30 cellular contexts compared by ENCODE assay signal in genomic region chr2:227826563-227826962, GRCh38. TPM values are rescaled to one million over a fixed set of nuclear protein-coding genes. Genes with fewer than 3 reads are reported as not detected.
A peak's percentile ranks its signal among the peaks of the same experiment; 100 is the strongest.
DNase-seq lines count a peak whose midpoint lies in the region; ATAC-seq, FAIRE-seq and TF ChIP-seq lines count a peak whose summit lies in the region.
"Had no signal": no experiment of that assay in that cellular context is flagged by ENCODE, and none has a peak within 500 bp of the region (broad histone marks: within the 10 kb centered on the region; RNA-seq: fewer than 3 reads in every experiment).

No MANE protein-coding gene starts in this region.

- no peak overlapping the region for H3K4me2 ChIP-seq in astrocyte (ENCODE audit: low read length)

- H3K4me1 Mint-ChIP-seq in activated CD4-positive, alpha-beta T cell treated with anti-CD3 and anti-CD28 coated beads, Interleukin-2, amount 10 ng/mL, durations not matched to agents 7 days and 5 days, result no peaks in the 10 kb centered on the region
- H3K4me1 Mint-ChIP-seq in HFFc6 (ENCODE audit: low read depth), result peaks cover 13% of the 10 kb centered on the region
- peaks cover 10% of the 10 kb centered on the region for H3K4me1 Mint-ChIP-seq in astrocyte (ENCODE audit: low read depth, unreplicated experiment)

- H3K27ac ChIP-seq in astrocyte (ENCODE audit: low read depth, low read length), result no peak overlapping the region
- H3K27ac ChIP-seq: left lung, right lobe of liver, spleen, thyroid gland, vagina had no signal

- H3K9ac ChIP-seq in astrocyte (ENCODE audit: low read length), result no peak overlapping the region

- no peaks in the 10 kb centered on the region for H3K9me3 ChIP-seq in astrocyte (ENCODE audit: insufficient read depth, low read depth, low read length)
- H3K9me3 ChIP-seq: left lung, Peyer's patch, right lobe of liver, spleen, thyroid gland, vagina had no signal

- H3K4me3 ChIP-seq in astrocyte (ENCODE audit: insufficient read depth, low read depth, low read length), result no peak overlapping the region
- H3K4me3 ChIP-seq: left lung, Peyer's patch, right lobe of liver, spleen, thyroid gland, vagina had no signal

- H3K36me3 Mint-ChIP-seq in activated CD4-positive, alpha-beta T cell treated with anti-CD3 and anti-CD28 coated beads, Interleukin-2, amount 10 ng/mL, durations not matched to agents 7 days and 5 days (ENCODE audit: low read depth), result no peaks in the 10 kb centered on the region
- H3K36me3 Mint-ChIP-seq in HFFc6 (ENCODE audit: low read depth), result no peaks in the 10 kb centered on the region
- H3K36me3 Mint-ChIP-seq in astrocyte (ENCODE audit: low read depth, unreplicated experiment), result no peaks in the 10 kb centered on the region
- H3K36me3 Mint-ChIP-seq: activated naive CD4-positive, alpha-beta T cell treated with anti-CD3 and anti-CD28 coated beads, Interleukin-2, amount 50 U/mL, for 72 hours; WTC11 had no signal

- no peak for FAIRE-seq in astrocyte (lab: Jason Lieb, UNC)
- FAIRE-seq: endothelial cell of umbilical vein had no signal

- H3K27ac Mint-ChIP-seq in activated CD4-positive, alpha-beta T cell treated with anti-CD3 and anti-CD28 coated beads, Interleukin-2, amount 10 ng/mL, durations not matched to agents 7 days and 5 days, result peak overlapping the region; percentile 7
- H3K27ac Mint-ChIP-seq in HFFc6, result no peak overlapping the region; the same call in 1 of the 2 replicates
- H3K27ac Mint-ChIP-seq in astrocyte (ENCODE audit: unreplicated experiment), result peak overlapping the region; percentile 5
- H3K27ac Mint-ChIP-seq: activated CD4-positive, alpha-beta T cell treated with anti-CD3 and anti-CD28 coated beads, Interleukin-2, amount 10 ng/mL, durations not matched to agents 24 days and 14 days; progenitor cell of endocrine pancreas; WTC11 had no signal

- H3K27me3 ChIP-seq in astrocyte (ENCODE audit: insufficient read depth, low read length), result no peaks in the 10 kb centered on the region
- H3K27me3 ChIP-seq: left lung, Peyer's patch, right lobe of liver, thyroid gland, vagina had no signal

- POLR2A ChIA-PET in activated CD4-positive, alpha-beta T cell treated with anti-CD3 and anti-CD28 coated beads, Interleukin-2, amount 10 ng/mL, durations not matched to agents 7 days and 5 days (lab: Charles Lee), result no interaction called here

- CTCF ChIA-PET in activated CD4-positive, alpha-beta T cell treated with anti-CD3 and anti-CD28 coated beads, Interleukin-2, amount 10 ng/mL, durations not matched to agents 7 days and 5 days (lab: Charles Lee), result no interaction called here

- H4K20me1 ChIP-seq in astrocyte (ENCODE audit: insufficient read depth, low read length), result no peaks in the 10 kb centered on the region

- H3K4me1 ChIP-seq in astrocyte (ENCODE audit: insufficient read depth, low read length), result no peaks in the 10 kb centered on the region
- H3K4me1 ChIP-seq: left lung, right lobe of liver, spleen, thyroid gland had no signal

- DNase-seq in activated CD4-positive, alpha-beta T cell treated with anti-CD3 and anti-CD28 coated beads, Interleukin-2, amount 10 ng/mL, durations not matched to agents 7 days and 5 days, result no peak
- DNase-seq in activated CD4-positive, alpha-beta T cell treated with anti-CD3 and anti-CD28 coated beads, Interleukin-2, amount 50 U/mL, for 48 hours, result no peak
- DNase-seq in HFFc6 (no peak), astrocyte (ENCODE audit: low read depth) (no peak), kidney tubule cell (ENCODE audit: low spot score) (peak; percentile 38), NAMALWA (ENCODE audit: low spot score) (no peak), posterior cingulate gyrus (no peak)
- DNase-seq: activated CD4-positive, alpha-beta T cell treated with anti-CD3 and anti-CD28 coated beads, Interleukin-2, amount 10 ng/mL, durations not matched to agents 24 days and 14 days; activated CD8-positive, alpha-beta memory T cell treated with anti-CD3 and anti-CD28 coated beads, Interleukin-2, amount 50 U/mL, for 4 hours; DMS 273 treated with DMSO at 0.1 percent for 48 hours; left lung; mesendoderm; NCI-H1048; NCI-H1694 treated with DMSO at 0.1 percent for 48 hours; NCI-H446; NCI-H748 treated with DMSO at 0.1 percent for 48 hours; right lobe of liver; spleen; stimulated activated CD4-positive, alpha-beta T cell treated with anti-CD3 and anti-CD28 coated beads, Interleukin-2, amount 100 ng/mL, for 24 hours; thyroid gland had no signal

- peaks cover 3% of the 10 kb centered on the region for H3K9me3 Mint-ChIP-seq in activated CD4-positive, alpha-beta T cell treated with anti-CD3 and anti-CD28 coated beads, Interleukin-2, amount 10 ng/mL, durations not matched to agents 7 days and 5 days
- H3K9me3 Mint-ChIP-seq in HFFc6 (no peaks in the 10 kb centered on the region), astrocyte (ENCODE audit: unreplicated experiment) (no peaks in the 10 kb centered on the region)

- no peak for ATAC-seq in GM19463 (IDR thresholded peaks at IDR 0.05; ENCODE audit: unreplicated experiment)
- ATAC-seq: activated naive CD4-positive, alpha-beta T cell treated with anti-CD3 and anti-CD28 coated beads, Interleukin-2, amount 50 U/mL, for 72 hours; left lung; right lobe of liver; WTC11 had no signal

- no peaks in the 10 kb centered on the region for H3K36me3 ChIP-seq in astrocyte (ENCODE audit: insufficient read depth, low read length)
- H3K36me3 ChIP-seq: left lung, Peyer's patch, right lobe of liver, spleen, thyroid gland, vagina had no signal

- intact Hi-C loops in posterior cingulate gyrus (cut with DNase I), result no loop called here

- H2AFZ ChIP-seq in astrocyte (ENCODE audit: low read depth, low read length), result peak overlapping the region; percentile 22

- peaks cover 6% of the 10 kb centered on the region for H3K27me3 Mint-ChIP-seq in activated CD4-positive, alpha-beta T cell treated with anti-CD3 and anti-CD28 coated beads, Interleukin-2, amount 10 ng/mL, durations not matched to agents 7 days and 5 days
- peaks cover 14% of the 10 kb centered on the region; the same call in 1 of the 2 replicates for H3K27me3 Mint-ChIP-seq in HFFc6 (ENCODE audit: insufficient read depth)
- peaks cover 14% of the 10 kb centered on the region for H3K27me3 Mint-ChIP-seq in astrocyte (ENCODE audit: low read depth, unreplicated experiment)

- H3K4me3 Mint-ChIP-seq in activated CD4-positive, alpha-beta T cell treated with anti-CD3 and anti-CD28 coated beads, Interleukin-2, amount 10 ng/mL, durations not matched to agents 7 days and 5 days, result no peak overlapping the region
- H3K4me3 Mint-ChIP-seq in HFFc6 (peak overlapping the region; percentile 1; the same call in 1 of the 2 replicates), astrocyte (ENCODE audit: unreplicated experiment) (no peak overlapping the region)
- H3K4me3 Mint-ChIP-seq: activated CD4-positive, alpha-beta T cell treated with anti-CD3 and anti-CD28 coated beads, Interleukin-2, amount 10 ng/mL, durations not matched to agents 24 days and 14 days; WTC11 had no signal

- no peaks in the 10 kb centered on the region for H3K79me2 ChIP-seq in astrocyte (ENCODE audit: insufficient read depth, low read length)

- TF ChIP-seq CTCF in HFFc6 (IDR thresholded peaks at IDR 0.05) (no peak), astrocyte (IDR thresholded peaks at IDR 0.05; ENCODE audit: insufficient read depth, low read depth, low read length) (no peak)

RNA-seq across cellular contexts. Expression of gene CCL20, which starts 12.9 kb away (rescaled TPM):
- under 1 TPM in 1 of 2 experiments, not detected in 1; 0.37 TPM for total RNA-seq in activated CD4-positive, alpha-beta T cell treated with anti-CD3 and anti-CD28 coated beads, Interleukin-2, amount 10 ng/mL, durations not matched to agents 7 days and 5 days
- not detected for total RNA-seq in HFFc6 (2021; fragmentation: NEBNext Ultra II Directional; extraction: Animal tissue kit (Norgen Biotek cat#: 25700))
- total RNA-seq in astrocyte, result not detected in 2 replicates
- total RNA-seq: A172, endothelial cell of umbilical vein, myocyte, progenitor cell of endocrine pancreas, spleen, thyroid gland, vagina, WTC11 had no signal

RNA-seq across cellular contexts. Expression of gene DAW1, which starts 44.9 kb away (rescaled TPM):
- not detected for total RNA-seq in activated CD4-positive, alpha-beta T cell treated with anti-CD3 and anti-CD28 coated beads, Interleukin-2, amount 10 ng/mL, durations not matched to agents 7 days and 5 days
- under 1 TPM in 4 of 6 experiments, not detected in 2; 0.12 to 0.39 (median 0.20) TPM for total RNA-seq in HFFc6 (2021; fragmentation: NEBNext Ultra II Directional; extraction: Animal tissue kit (Norgen Biotek cat#: 25700))
- total RNA-seq in astrocyte, result 0.75 and 0.86 TPM in 2 replicates
- total RNA-seq: activated CD4-positive, alpha-beta T cell treated with anti-CD3 and anti-CD28 coated beads, Interleukin-2, amount 10 ng/mL, durations not matched to agents 24 days and 14 days; activated naive CD4-positive, alpha-beta T cell treated with anti-CD3 and anti-CD28 coated beads, Interleukin-2, amount 50 U/mL, for 72 hours; HT-29; myocyte; Peyer's patch; progenitor cell of endocrine pancreas; right lobe of liver; thyroid gland; vagina had no signal
